In the genomic region with DNA sequence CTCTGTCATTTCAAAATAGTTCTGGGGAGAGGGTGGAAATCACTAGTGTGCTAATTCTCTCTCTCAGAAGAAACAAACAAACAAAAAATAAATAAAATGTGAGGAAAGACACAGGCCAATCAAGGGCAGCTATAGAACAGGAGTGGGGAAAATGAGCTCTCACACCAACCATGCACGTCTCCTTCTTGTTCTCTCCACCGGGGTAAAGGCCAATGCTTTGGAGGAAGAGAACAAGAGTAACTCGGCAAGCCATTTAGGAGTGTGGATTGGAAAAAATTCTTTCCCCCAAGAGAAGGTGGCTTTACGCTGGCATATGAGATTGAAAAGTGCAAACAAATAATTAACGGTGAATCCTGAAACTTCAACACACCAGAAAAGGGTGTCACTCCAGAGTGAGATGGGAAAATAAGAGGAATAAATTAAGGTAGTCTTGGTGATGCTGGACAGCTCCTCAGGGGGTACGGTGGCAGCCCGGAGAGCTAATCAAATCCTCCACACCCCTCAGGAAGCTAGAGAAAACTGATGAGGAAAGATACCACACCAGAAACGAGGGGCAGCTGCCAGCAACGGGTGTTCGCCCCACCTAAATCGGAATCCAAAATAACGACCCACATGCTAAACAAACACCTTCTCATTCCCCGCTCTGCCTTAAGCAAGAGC, we compare ENCODE assay signal across 1 cellular context.
TF ChIP-seq lines count a peak whose summit lies in the region.

No MANE protein-coding gene starts in this region.

TF ChIP-seq in WTC11, 78 proteins besides CTCF, POLR2A, EP300 and RAD21 (continued from another document):
- TF ChIP-seq ZBTB43 (CRISPR knock-in tag; IDR thresholded peaks at IDR 0.05) = no peak
- no peak for TF ChIP-seq NR1H2 (CRISPR knock-in tag; IDR thresholded peaks at IDR 0.05)
- TF ChIP-seq ZNF138 (CRISPR knock-in tag; conservative IDR thresholded peaks at IDR 0.05) = no peak
- no peak for TF ChIP-seq HMGA2 (CRISPR knock-in tag; IDR thresholded peaks at IDR 0.05)
TF ChIP-seq in WTC11: peak in this region for 0.
